ENCODE assay signal across 22 cellular contexts in genomic region chr11:41256060-41256459, GRCh38.
"Had no signal": no experiment of that assay in that cellular context is flagged by ENCODE, and none has a peak within 500 bp of the region (broad histone marks: within the 10 kb centered on the region; RNA-seq: fewer than 3 reads in every experiment).

No MANE protein-coding gene starts in this region.

- H3K27me3 ChIP-seq: heart left ventricle, neural progenitor cell, ovary, right atrium auricular region, sigmoid colon, testis, tibial nerve, upper lobe of right lung, vagina had no signal

- H3K36me3 ChIP-seq: heart left ventricle, neural progenitor cell, ovary, right atrium auricular region, sigmoid colon, tibial nerve, upper lobe of right lung, vagina had no signal

- FAIRE-seq: endometrium, frontal cortex had no signal

- H3K4me1 ChIP-seq: heart left ventricle, neural progenitor cell, right atrium auricular region, sigmoid colon, testis, tibial nerve, upper lobe of right lung, vagina had no signal

- DNase-seq: effector memory CD4-positive, alpha-beta T cell; heart left ventricle; hippocampal formation; mucosa of descending colon; natural killer cell; nucleus accumbens; ovary; sigmoid colon; stimulated activated CD4-positive, alpha-beta T cell treated with anti-CD3 and anti-CD28 coated beads, Interleukin-2, amount 100 ng/mL, for 24 hours; stimulated activated CD4-positive, alpha-beta T cell treated with anti-CD3 and anti-CD28 coated beads, Interleukin-4, amount 100 ng/mL, for 4 hours; stimulated activated naive B cell treated with anti-CD40 and anti-IgM and Interleukin-4, amounts not matched to agents 10 μg/mL and 1 μg/mL and 100 μg/mL, for 72 hours; stimulated activated naive CD8-positive, alpha-beta T cell treated with anti-CD3 and anti-CD28 coated beads, Interleukin-15, amount 100 ng/mL, for 72 hours; testis; upper lobe of right lung had no signal

- H3K27ac ChIP-seq: heart left ventricle, neural progenitor cell, ovary, right atrium auricular region, sigmoid colon, skin epidermis, testis, tibial nerve, upper lobe of right lung, vagina had no signal

- ATAC-seq: esophagus mucosa; heart left ventricle; mucosa of descending colon; natural killer cell; stimulated activated naive B cell treated with anti-CD40 and anti-IgM and Interleukin-4, amounts not matched to agents 10 μg/mL and 1 μg/mL and 100 μg/mL, for 72 hours; stimulated activated naive CD8-positive, alpha-beta T cell treated with anti-CD3 and anti-CD28 coated beads, Interleukin-15, amount 100 ng/mL, for 72 hours; upper lobe of right lung had no signal

- H3K4me3 ChIP-seq: heart left ventricle, mucosa of descending colon, neural progenitor cell, ovary, right atrium auricular region, sigmoid colon, skin epidermis, testis, tibial nerve, upper lobe of right lung, vagina had no signal

- H3K9me3 ChIP-seq: mucosa of descending colon, ovary, right atrium auricular region, sigmoid colon, testis, tibial nerve, upper lobe of right lung, vagina had no signal
